Comparison of ENCODE assay signal across 9 cellular contexts in genomic region chr9:127557466-127557869, GRCh38. TPM values are rescaled to one million over a fixed set of nuclear protein-coding genes. Genes with fewer than 3 reads are reported as not detected.
A peak's percentile ranks its signal among the peaks of the same experiment; 100 is the strongest.
DNase-seq lines count a peak whose midpoint lies in the region; ATAC-seq and TF ChIP-seq lines count a peak whose summit lies in the region.
"Had no signal": no experiment of that assay in that cellular context is flagged by ENCODE, and none has a peak within 500 bp of the region (broad histone marks: within the 10 kb centered on the region; RNA-seq: fewer than 3 reads in every experiment).

No MANE protein-coding gene starts in this region.

- intact Hi-C loops in sciatic nerve (cut with DNase I) = no loop called here

- H3K27me3 Mint-ChIP-seq in GM23338 (ENCODE audit: insufficient read depth, low read depth, poor library complexity) = peaks cover 2% of the 10 kb centered on the region

- no peak for DNase-seq in GM23338 (ENCODE audit: low spot score)
- peak in 1 of 2 donors; percentile 82 for DNase-seq in fibroblast of lung (ENCODE audit: low read depth in 2 of 2)
- peak; percentile 65 for DNase-seq in sciatic nerve (ENCODE audit: low spot score)
- no peak for DNase-seq in amniotic stem cell (lab: John Stamatoyannopoulos, UW)
- no peak for DNase-seq in NCI-H524 treated with DMSO at 0.1 percent for 48 hours (lab: John Stamatoyannopoulos, UW)
- no peak for DNase-seq in CD1c-positive myeloid dendritic cell (ENCODE audit: extremely low spot score)

- peak overlapping the region; percentile 39; the same call in 1 of the 2 replicates for H3K27ac ChIP-seq in GM23338 (ENCODE audit: low read depth)
- H3K27ac ChIP-seq in fibroblast of lung (ENCODE audit: insufficient read depth, low read length) = peak overlapping the region; percentile 94
- H3K27ac ChIP-seq: HL-60 had no signal

- H3K36me3 ChIP-seq in GM23338 (ENCODE audit: insufficient read depth) = no peaks in the 10 kb centered on the region; the same call in 1 of the 2 replicates
- H3K36me3 ChIP-seq in fibroblast of lung (ENCODE audit: control insufficient read depth, insufficient read depth, low read length) = peaks cover 28% of the 10 kb centered on the region

- 0 out of 2 replicates have a peak overlapping the region, but pooled peaks have one; percentile 23 for H3K27ac Mint-ChIP-seq in GM23338

- peak overlapping the region; percentile 37 for H3K9ac ChIP-seq in fibroblast of lung (ENCODE audit: insufficient read depth, low read length)

- H2AFZ ChIP-seq in GM23338 (no peak overlapping the region), fibroblast of lung (ENCODE audit: low read length) (no peak overlapping the region)

- no peaks in the 10 kb centered on the region for H3K9me2 ChIP-seq in GM23338 (ENCODE audit: insufficient read depth)

- H3F3A ChIP-seq in GM23338 (replicated peaks; ENCODE audit: low read depth) = 0 out of 2 replicates have a peak, but pooled peaks cover 2% of the 10 kb centered on the region

- H3K4me3 ChIP-seq in GM23338 (no peak overlapping the region), fibroblast of lung (replicated peaks in 1 of 4; ENCODE audit: control extremely low read depth in 1 of 4, insufficient read depth in 1 of 4, low read depth in 3 of 4, low read length in 4 of 4) (peak overlapping the region in 2 of 4 experiments; percentile 13 to 30)

- no peak overlapping the region for H3K4me3 Mint-ChIP-seq in GM23338

- H3K9me3 ChIP-seq in fibroblast of lung (ENCODE audit: control insufficient read depth, insufficient read depth, low read depth, low read length) = no peaks in the 10 kb centered on the region

- no peak for ATAC-seq in GM23338
- ATAC-seq in SK-N-SH treated with all-trans-retinoic acid at 6 μM for 48 hours = peak; percentile 31
- peak; percentile 34 for ATAC-seq in sciatic nerve
- no peak for ATAC-seq in HG03025 (IDR thresholded peaks at IDR 0.05; ENCODE audit: low FRiP score, unreplicated experiment)

- H3K27me3 ChIP-seq in GM23338 (ENCODE audit: insufficient read depth) (no peaks in the 10 kb centered on the region), fibroblast of lung (ENCODE audit: control insufficient read depth, insufficient read depth, low read length) (no peaks in the 10 kb centered on the region)

- H3K4me1 ChIP-seq in GM23338 (ENCODE audit: insufficient read depth) = peaks cover 18% of the 10 kb centered on the region
- H3K4me1 ChIP-seq in fibroblast of lung (ENCODE audit: control insufficient read depth, extremely low read depth, insufficient read depth, low read length) = peaks cover 72% of the 10 kb centered on the region

- H4K20me1 ChIP-seq in GM23338 (replicated peaks; ENCODE audit: insufficient read depth) (peaks cover 21% of the 10 kb centered on the region), fibroblast of lung (ENCODE audit: control insufficient read depth, extremely low read depth, insufficient read depth, low read length) (peaks cover 2% of the 10 kb centered on the region)

- H3K79me2 ChIP-seq in GM23338 (replicated peaks; ENCODE audit: insufficient read depth) = peaks cover 64% of the 10 kb centered on the region
- H3K79me2 ChIP-seq in fibroblast of lung (ENCODE audit: control insufficient read depth, insufficient read depth, low read length) = peaks cover 97% of the 10 kb centered on the region

- no peak overlapping the region; the same call in 1 of the 2 replicates for H3K4me2 ChIP-seq in GM23338
- H3K4me2 ChIP-seq in fibroblast of lung (ENCODE audit: extremely low read depth, insufficient read depth, low read length) = peak overlapping the region; percentile 37

- TF ChIP-seq CTCF in GM23338 (conservative IDR thresholded peaks at IDR 0.05; ENCODE audit: low read depth in 2 of 2) = no peak
- TF ChIP-seq CTCF in fibroblast of lung (conservative IDR thresholded peaks at IDR 0.05 in 1 of 2, IDR thresholded peaks at IDR 0.05 in 1 of 2; ENCODE audit: low read depth in 1 of 2, low read length in 2 of 2) = no peak

- peaks cover 42% of the 10 kb centered on the region for H3K4me1 Mint-ChIP-seq in GM23338

- no peaks in the 10 kb centered on the region for H3K9me3 Mint-ChIP-seq in GM23338

- peaks cover 10% of the 10 kb centered on the region; the same call in 2 of the 3 replicates for H3K36me3 Mint-ChIP-seq in GM23338 (ENCODE audit: low read depth)

TF ChIP-seq in GM23338, 12 proteins besides CTCF, POLR2A, EP300 and RAD21:
- TF ChIP-seq CREB1 (CRISPR knock-in tag; IDR thresholded peaks at IDR 0.05; ENCODE audit: low read depth) = no peak
- TF ChIP-seq EZH2 (IDR thresholded peaks at IDR 0.05; ENCODE audit: low read depth, unreplicated experiment) = no peak
- TF ChIP-seq ZNF114 (CRISPR knock-in tag; IDR thresholded peaks at IDR 0.05) = no peak

TF ChIP-seq in SK-N-SH treated with all-trans-retinoic acid at 6 μM for 48 hours, 23 proteins besides CTCF, POLR2A, EP300 and RAD21:
- TF ChIP-seq POU6F1 (CRISPR knock-in tag; IDR thresholded peaks at IDR 0.05; ENCODE audit: borderline replicate concordance, low read depth) (no peak), GLIS3 (CRISPR knock-in tag; IDR thresholded peaks at IDR 0.05) (no peak), ZNF8 (CRISPR knock-in tag; IDR thresholded peaks at IDR 0.05) (no peak), ZNF70 (CRISPR knock-in tag; IDR thresholded peaks at IDR 0.05) (no peak), RARB (CRISPR knock-in tag; IDR thresholded peaks at IDR 0.05) (no peak), ARNTL (CRISPR knock-in tag; IDR thresholded peaks at IDR 0.05; ENCODE audit: borderline replicate concordance, low read depth) (no peak), ZFP30 (CRISPR knock-in tag; IDR thresholded peaks at IDR 0.05) (no peak), ESRRG (CRISPR knock-in tag; IDR thresholded peaks at IDR 0.05) (no peak), OSR1 (CRISPR knock-in tag; IDR thresholded peaks at IDR 0.05) (no peak), TCF4 (CRISPR knock-in tag; IDR thresholded peaks at IDR 0.05; ENCODE audit: borderline replicate concordance) (no peak)

RNA-seq across cellular contexts. Expression of gene STXBP1, which starts 54.6 kb away (rescaled TPM):
- total RNA-seq in GM23338 (2014; rRNA removed; shearing (Covaris generic)) = 48.6 and 76.4 TPM in 2 replicates
- polyA plus RNA-seq in GM23338 (2016; fragmentation: Nextera tagmentation; extraction: Ambion mirVana) (45.8 and 50.4 TPM in 2 replicates), fibroblast of lung (25.6 and 34.6 TPM in 2 replicates)
- total RNA-seq in fibroblast of lung (19.8 and 36.0 TPM in 2 replicates), sciatic nerve (113 TPM)
- polyA plus RNA-seq in fibroblast of lung (2012) = 41.9 and 43.7 TPM in 2 replicates
- 61.1 and 80.7 TPM in 2 replicates for polyA minus RNA-seq in fibroblast of lung (ENCODE audit: low replicate concordance)

Comparison
In these comparisons a context has a peak if more than half of its experiments do, and no peak if none do; other contexts are left out.
1. ATAC-seq: peak in SK-N-SH treated with all-trans-retinoic acid at 6 μM for 48 hours (single experiment) and sciatic nerve (single experiment); none in GM23338 (single experiment) and HG03025 (single experiment).